Comparison of ENCODE assay signal across 15 cellular contexts in genomic region chr4:119678761-119679160, GRCh38. TPM values are rescaled to one million over a fixed set of nuclear protein-coding genes. Genes with fewer than 3 reads are reported as not detected.
DNase-seq lines count a peak whose midpoint lies in the region; ATAC-seq and TF ChIP-seq lines count a peak whose summit lies in the region.
"Had no signal": no experiment of that assay in that cellular context is flagged by ENCODE, and none has a peak within 500 bp of the region (broad histone marks: within the 10 kb centered on the region; RNA-seq: fewer than 3 reads in every experiment).

No MANE protein-coding gene starts in this region.

- ATAC-seq in omental fat pad (ENCODE audit: low FRiP score) = peak; percentile 48
- ATAC-seq: activated CD4-positive, CD25-positive, alpha-beta regulatory T cell treated with anti-CD3 and anti-CD28 coated beads, Interleukin-2, amount 50 U/mL, for 24 hours; natural killer cell had no signal

- TF ChIP-seq CTCF in epithelial cell of esophagus (IDR thresholded peaks at IDR 0.05; ENCODE audit: insufficient read depth, low read depth, low read length, missing control alignments) (no peak), omental fat pad (IDR thresholded peaks at IDR 0.05) (no peak)

- peak; percentile 52 for DNase-seq in EH (ENCODE audit: low read depth)
- peak; percentile 18 for DNase-seq in OCI-M1 (lab: John Stamatoyannopoulos, UW)
- DNase-seq in epithelial cell of esophagus (ENCODE audit: low read depth) = peak; percentile 33
- DNase-seq in omental fat pad (ENCODE audit: low spot score) = no peak
- DNase-seq in NCI-H1694 treated with DMSO at 0.1 percent for 48 hours (lab: John Stamatoyannopoulos, UW) = no peak
- DNase-seq in UCSD-AML1 (lab: John Stamatoyannopoulos, UW; ENCODE audit: unreplicated experiment) = no peak
- no peak for DNase-seq in activated CD8-positive, alpha-beta memory T cell treated with anti-CD3 and anti-CD28 coated beads, Interleukin-2, amount 50 U/mL, for 48 hours
- DNase-seq in cerebellar nuclear complex (lab: John Stamatoyannopoulos, UW) = no peak
- DNase-seq: activated naive CD8-positive, alpha-beta T cell treated with anti-CD3 and anti-CD28 coated beads, Interleukin-2, amount 10 ng/mL, durations not matched to agents 7 days and 5 days; DMS 273 treated with DMSO at 0.1 percent for 48 hours; kidney; natural killer cell; NCI-H187 treated with DMSO at 0.1 percent for 48 hours had no signal

- H3K4me3 ChIP-seq in epithelial cell of esophagus (ENCODE audit: low read length) = no peak overlapping the region
- H3K4me3 ChIP-seq: hepatocyte had no signal

RNA-seq across cellular contexts. Expression of gene PDE5A, which starts 50.2 kb away (rescaled TPM):
- total RNA-seq in omental fat pad = 10 to 100 TPM in 3 of 4 donors, 1 to 10 TPM in 1; 6.1 to 27.1 (median 11.3) TPM

Comparison
In these comparisons a context has a peak if more than half of its experiments do, and no peak if none do; other contexts are left out.
1. DNase-seq: peak in EH (single experiment), OCI-M1 (single experiment) and epithelial cell of esophagus (single experiment); none in omental fat pad (single experiment), NCI-H1694 treated with DMSO at 0.1 percent for 48 hours (single experiment), UCSD-AML1 (single experiment), activated CD8-positive, alpha-beta memory T cell treated with anti-CD3 and anti-CD28 coated beads, Interleukin-2, amount 50 U/mL, for 48 hours (single experiment) and cerebellar nuclear complex (0 of 2).